8 cellular contexts compared by ENCODE assay signal in the genomic region with DNA sequence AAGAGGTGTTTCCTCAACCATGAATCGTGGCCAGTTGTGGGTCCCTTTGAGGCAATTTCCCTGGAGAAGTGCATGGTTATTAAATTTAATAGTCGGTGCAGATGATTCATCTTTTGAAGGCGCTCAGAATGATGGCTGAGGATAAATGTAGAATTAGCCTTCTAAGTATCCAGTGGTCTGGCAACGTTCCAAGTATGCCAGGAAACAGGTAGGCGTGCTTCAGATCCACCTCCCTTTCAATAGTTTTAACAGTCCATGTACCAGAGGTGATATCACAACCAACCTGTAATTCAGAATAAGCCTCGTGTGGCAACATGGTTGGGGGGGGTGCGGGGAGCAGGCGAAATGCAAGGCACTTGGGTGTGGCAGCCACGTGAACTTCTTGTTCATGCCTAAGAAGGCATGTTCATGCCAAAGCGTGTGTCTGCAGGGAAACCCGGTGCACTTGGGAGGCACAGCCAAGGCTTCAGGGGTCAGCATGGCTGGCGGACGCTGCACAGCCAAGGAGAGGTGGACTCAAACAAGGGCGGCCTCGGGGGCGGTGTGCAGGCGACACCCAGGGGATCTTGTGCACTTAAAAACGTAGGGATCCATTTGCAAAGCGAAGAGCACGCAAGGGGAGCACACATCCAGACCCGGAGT. TPM values are rescaled to one million over a fixed set of nuclear protein-coding genes. Genes with fewer than 3 reads are reported as not detected.
DNase-seq lines count a peak whose midpoint lies in the region; ATAC-seq and TF ChIP-seq lines count a peak whose summit lies in the region.

No MANE protein-coding gene starts in this region.

- H3K9me3 ChIP-seq in Karpas-422 (ENCODE audit: low read length) = no peaks in the 10 kb centered on the region

- H3K36me3 Mint-ChIP-seq in activated naive CD8-positive, alpha-beta T cell treated with anti-CD3 and anti-CD28 coated beads for 36 hours = no peaks in the 10 kb centered on the region
- no peaks in the 10 kb centered on the region for H3K36me3 Mint-ChIP-seq in nephron (ENCODE audit: low read depth)

- DNase-seq in DMS79 (lab: John Stamatoyannopoulos, UW) (peak; percentile 87), NCI-H2081 (lab: John Stamatoyannopoulos, UW) (peak; percentile 74 to 88), Karpas-422 (no peak)
- DNase-seq in activated naive CD8-positive, alpha-beta T cell treated with anti-CD3 and anti-CD28 coated beads for 36 hours = peak; percentile 30
- DNase-seq in stimulated activated CD4-positive, alpha-beta T cell treated with anti-CD3 and anti-CD28 coated beads, Interleukin-1b, Interleukin-23, amount 100 ng/mL, for 48 hours = no peak

- H2AFZ ChIP-seq in Karpas-422 (ENCODE audit: low read length) = no peak overlapping the region

- H3K4me1 Mint-ChIP-seq in activated naive CD8-positive, alpha-beta T cell treated with anti-CD3 and anti-CD28 coated beads for 36 hours = peaks cover 19% of the 10 kb centered on the region
- H3K4me1 Mint-ChIP-seq in nephron = peaks cover 25% of the 10 kb centered on the region

- no peaks in the 10 kb centered on the region for H3K9me3 Mint-ChIP-seq in activated naive CD8-positive, alpha-beta T cell treated with anti-CD3 and anti-CD28 coated beads for 36 hours
- H3K9me3 Mint-ChIP-seq in nephron = no peaks in the 10 kb centered on the region

- H3K9me2 ChIP-seq in Karpas-422 (replicated peaks; ENCODE audit: insufficient read depth, low read length) = no peaks in the 10 kb centered on the region

- no peak overlapping the region for H3K27ac Mint-ChIP-seq in activated naive CD8-positive, alpha-beta T cell treated with anti-CD3 and anti-CD28 coated beads for 36 hours
- H3K27ac Mint-ChIP-seq in nephron = peak overlapping the region in 1 of 3 experiments; percentile 49

- no peak overlapping the region for H3K4me3 Mint-ChIP-seq in activated naive CD8-positive, alpha-beta T cell treated with anti-CD3 and anti-CD28 coated beads for 36 hours
- peak overlapping the region; percentile 64 to 78 (median 69) for H3K4me3 Mint-ChIP-seq in nephron

- H3K27me3 ChIP-seq in Karpas-422 (ENCODE audit: low read length) = no peaks in the 10 kb centered on the region

- H3K4me2 ChIP-seq in Karpas-422 (ENCODE audit: low read depth, low read length, poor library complexity, severe bottlenecking) = no peak overlapping the region

- TF ChIP-seq CTCF in nephron (IDR thresholded peaks at IDR 0.05; ENCODE audit: unreplicated experiment in 3 of 3) = no peak

- peaks cover 31% of the 10 kb centered on the region for H3K27me3 Mint-ChIP-seq in activated naive CD8-positive, alpha-beta T cell treated with anti-CD3 and anti-CD28 coated beads for 36 hours
- peaks cover 43% of the 10 kb centered on the region for H3K27me3 Mint-ChIP-seq in nephron (ENCODE audit: low read depth)

- no peaks in the 10 kb centered on the region for H3K36me3 ChIP-seq in Karpas-422 (ENCODE audit: insufficient read depth, low read length)

- no peak overlapping the region for H3K9ac ChIP-seq in Karpas-422 (ENCODE audit: low read length)

- H3K4me3 ChIP-seq in Karpas-422 (ENCODE audit: low read length) = no peak overlapping the region

- H3K27ac ChIP-seq in Karpas-422 (ENCODE audit: low read length) = no peak overlapping the region

- H3K4me1 ChIP-seq in Karpas-422 (ENCODE audit: low read length) = peaks cover 4% of the 10 kb centered on the region; the same call in 1 of the 2 replicates

- ATAC-seq in HG03571 (IDR thresholded peaks at IDR 0.05; ENCODE audit: unreplicated experiment) (no peak), GM21737 (IDR thresholded peaks at IDR 0.05; ENCODE audit: unreplicated experiment) (no peak)

- H3K79me2 ChIP-seq in Karpas-422 (ENCODE audit: low read length) = no peaks in the 10 kb centered on the region

- H4K20me1 ChIP-seq in Karpas-422 (ENCODE audit: insufficient read depth, low read depth, low read length) = no peaks in the 10 kb centered on the region

RNA-seq across cellular contexts. Expression of gene NKD2, which starts 5.2 kb away (rescaled TPM):
- total RNA-seq in activated naive CD8-positive, alpha-beta T cell treated with anti-CD3 and anti-CD28 coated beads for 36 hours = under 1 TPM; 0.66 to 0.82 TPM
- total RNA-seq in Karpas-422 (2014; rRNA removed; shearing (Covaris generic); ENCODE audit: low replicate concordance) = not detected in 2 replicates

Comparison
In these comparisons a context has a peak if more than half of its experiments do, and no peak if none do; other contexts are left out.
1. DNase-seq: peak in DMS79 (single experiment), NCI-H2081 (2 of 2) and activated naive CD8-positive, alpha-beta T cell treated with anti-CD3 and anti-CD28 coated beads for 36 hours (single experiment); none in Karpas-422 (single experiment) and stimulated activated CD4-positive, alpha-beta T cell treated with anti-CD3 and anti-CD28 coated beads, Interleukin-1b, Interleukin-23, amount 100 ng/mL, for 48 hours (single experiment).